In genomic region chr12:90036641-90037040, GRCh38 we compare ENCODE assay signal across 20 cellular contexts.
A peak's percentile ranks its signal among the peaks of the same experiment; 100 is the strongest.
DNase-seq lines count a peak whose midpoint lies in the region; FAIRE-seq and TF ChIP-seq lines count a peak whose summit lies in the region.
"Had no signal": no experiment of that assay in that cellular context is flagged by ENCODE, and none has a peak within 500 bp of the region (broad histone marks: within the 10 kb centered on the region; RNA-seq: fewer than 3 reads in every experiment).

No MANE protein-coding gene starts in this region.

- H3K9me3 ChIP-seq in astrocyte (ENCODE audit: insufficient read depth, low read depth, low read length): peaks cover 5% of the 10 kb centered on the region
- H3K9me3 ChIP-seq: BLaER1 had no signal

- no peaks in the 10 kb centered on the region for H3K27me3 Mint-ChIP-seq in astrocyte (ENCODE audit: low read depth, unreplicated experiment)
- H3K27me3 Mint-ChIP-seq: activated CD8-positive, alpha-beta memory T cell treated with anti-CD3 and anti-CD28 coated beads, Interleukin-2, amount 10 ng/mL, durations not matched to agents 7 days and 5 days; activated naive CD4-positive, alpha-beta T cell treated with anti-CD3 and anti-CD28 coated beads, Interleukin-2, amount 50 U/mL, for 24 hours; naive thymus-derived CD4-positive, alpha-beta T cell had no signal

- H3K9me3 Mint-ChIP-seq in astrocyte (ENCODE audit: unreplicated experiment): peaks cover 8% of the 10 kb centered on the region

- H3K79me2 ChIP-seq in astrocyte (ENCODE audit: insufficient read depth, low read length): no peaks in the 10 kb centered on the region

- peak; percentile 58 for FAIRE-seq in astrocyte (lab: Jason Lieb, UNC)
- FAIRE-seq: GM12892 had no signal

- H3K27ac ChIP-seq in astrocyte (ENCODE audit: low read depth, low read length) (no peak overlapping the region), substantia nigra (ENCODE audit: low read depth, low read length, poor library complexity, severe bottlenecking) (no peak overlapping the region)
- H3K27ac ChIP-seq: BLaER1 had no signal

- no peaks in the 10 kb centered on the region for H3K27me3 ChIP-seq in astrocyte (ENCODE audit: insufficient read depth, low read length)
- H3K27me3 ChIP-seq: BLaER1 had no signal

- H3K36me3 ChIP-seq in astrocyte (ENCODE audit: insufficient read depth, low read length): no peaks in the 10 kb centered on the region
- H3K36me3 ChIP-seq: BLaER1 had no signal

- H3K27ac Mint-ChIP-seq in astrocyte (ENCODE audit: unreplicated experiment): no peak overlapping the region
- H3K27ac Mint-ChIP-seq: activated CD8-positive, alpha-beta memory T cell treated with anti-CD3 and anti-CD28 coated beads, Interleukin-2, amount 10 ng/mL, durations not matched to agents 7 days and 5 days; activated naive CD4-positive, alpha-beta T cell treated with anti-CD3 and anti-CD28 coated beads, Interleukin-2, amount 50 U/mL, for 24 hours; naive thymus-derived CD4-positive, alpha-beta T cell had no signal

- DNase-seq in Daoy (ENCODE audit: low read depth): peak; percentile 56
- peak; percentile 43 for DNase-seq in HS-27A (ENCODE audit: low read depth)
- peak; percentile 42 for DNase-seq in astrocyte (ENCODE audit: low read depth)
- DNase-seq in iris pigment epithelial cell (ENCODE audit: low read depth): peak; percentile 43
- DNase-seq in NK-92 treated with Interleukin-12 subunit alpha and Interleukin-12 subunit beta, amount 100 ng/mL, for 24 hours (lab: John Stamatoyannopoulos, UW): no peak
- DNase-seq in activated naive CD4-positive, alpha-beta T cell treated with Interleukin-2 at 50 U/mL for 16 hours: no peak
- no peak for DNase-seq in KBM-7
- no peak for DNase-seq in substantia nigra (lab: John Stamatoyannopoulos, UW)
- DNase-seq: activated CD8-positive, alpha-beta memory T cell treated with anti-CD3 and anti-CD28 coated beads, Interleukin-2, amount 10 ng/mL, durations not matched to agents 7 days and 5 days; central memory CD4-positive, alpha-beta T cell; DMS79 treated with DMSO at 0.1 percent for 48 hours; hippocampal formation; left colon; naive thymus-derived CD4-positive, alpha-beta T cell; NCI-H2081 treated with DMSO at 0.1 percent for 48 hours; right cardiac atrium; stimulated activated CD4-positive, alpha-beta T cell treated with anti-CD3 and anti-CD28 coated beads, Interleukin-2, amount 100 ng/mL, for 48 hours had no signal

- peaks cover 6% of the 10 kb centered on the region for H3K4me1 Mint-ChIP-seq in astrocyte (ENCODE audit: low read depth, unreplicated experiment)

- no peaks in the 10 kb centered on the region for H3K4me1 ChIP-seq in astrocyte (ENCODE audit: insufficient read depth, low read length)
- H3K4me1 ChIP-seq: BLaER1 had no signal

- no peak overlapping the region for H3K9ac ChIP-seq in astrocyte (ENCODE audit: low read length)
- H3K9ac ChIP-seq: BLaER1 had no signal

- no peaks in the 10 kb centered on the region for H3K36me3 Mint-ChIP-seq in astrocyte (ENCODE audit: low read depth, unreplicated experiment)
- H3K36me3 Mint-ChIP-seq: activated naive CD4-positive, alpha-beta T cell treated with anti-CD3 and anti-CD28 coated beads, Interleukin-2, amount 50 U/mL, for 24 hours had no signal

- no peak overlapping the region for H3K4me3 Mint-ChIP-seq in astrocyte (ENCODE audit: unreplicated experiment)
- H3K4me3 Mint-ChIP-seq: activated CD8-positive, alpha-beta memory T cell treated with anti-CD3 and anti-CD28 coated beads, Interleukin-2, amount 10 ng/mL, durations not matched to agents 7 days and 5 days; activated naive CD4-positive, alpha-beta T cell treated with anti-CD3 and anti-CD28 coated beads, Interleukin-2, amount 50 U/mL, for 24 hours; naive thymus-derived CD4-positive, alpha-beta T cell had no signal

- H3K4me2 ChIP-seq in astrocyte (ENCODE audit: low read length): peak overlapping the region; percentile 28
- H3K4me2 ChIP-seq: BLaER1 had no signal

- H3K4me3 ChIP-seq in astrocyte (ENCODE audit: insufficient read depth, low read depth, low read length): no peak overlapping the region
- H3K4me3 ChIP-seq: BLaER1 had no signal

- in situ Hi-C loops in KBM-7 (cut with MboI; ENCODE audit: low pct_unique_long_range_greater_than_20kb, low sequenced_read_pairs): no loop called here

- no peak for TF ChIP-seq CTCF in astrocyte (IDR thresholded peaks at IDR 0.05; ENCODE audit: insufficient read depth, low read depth, low read length)

- no peak overlapping the region for H2AFZ ChIP-seq in astrocyte (ENCODE audit: low read depth, low read length)

- H4K20me1 ChIP-seq in astrocyte (ENCODE audit: insufficient read depth, low read length): no peaks in the 10 kb centered on the region
- H4K20me1 ChIP-seq: BLaER1 had no signal

Comparison
In these comparisons a context has a peak if more than half of its experiments do, and no peak if none do; other contexts are left out.
1. DNase-seq: peak in Daoy (single experiment), HS-27A (single experiment), astrocyte (single experiment) and iris pigment epithelial cell (single experiment); none in NK-92 treated with Interleukin-12 subunit alpha and Interleukin-12 subunit beta, amount 100 ng/mL, for 24 hours (single experiment), activated naive CD4-positive, alpha-beta T cell treated with Interleukin-2 at 50 U/mL for 16 hours (single experiment), KBM-7 (single experiment) and substantia nigra (0 of 49).